ENCODE assay signal across 2 cellular contexts in genomic region chr15:63874616-63875015, GRCh38.
A peak's percentile ranks its signal among the peaks of the same experiment; 100 is the strongest.
TF ChIP-seq lines count a peak whose summit lies in the region.

No MANE protein-coding gene starts in this region.

TF ChIP-seq in HCT116, 20 proteins besides CTCF, POLR2A, EP300 and RAD21 (continued from another document):
- TF ChIP-seq REST (IDR thresholded peaks at IDR 0.05; ENCODE audit: low read depth) (no peak), POLR2AphosphoS5 (IDR thresholded peaks at IDR 0.05; ENCODE audit: low read depth, low read length) (no peak), ZBTB33 (IDR thresholded peaks at IDR 0.05; ENCODE audit: extremely low read depth, insufficient replicate concordance, low read length) (no peak), EZH2phosphoT487 (IDR thresholded peaks at IDR 0.05; ENCODE audit: borderline replicate concordance) (no peak), JUND (IDR thresholded peaks at IDR 0.05) (0 out of 2 replicates have a peak, but pooled peaks have one; percentile 13), ATF3 (IDR thresholded peaks at IDR 0.05) (no peak), FOSL1 (IDR thresholded peaks at IDR 0.05; ENCODE audit: low read depth) (0 out of 2 replicates have a peak, but pooled peaks have one; percentile 19), EGR1 (IDR thresholded peaks at IDR 0.05; ENCODE audit: low read depth) (no peak), ZNF274 (IDR thresholded peaks at IDR 0.05; ENCODE audit: low read depth, low read length) (no peak), SP1 (IDR thresholded peaks at IDR 0.05; ENCODE audit: low read depth) (peak; percentile 27), SIN3A (IDR thresholded peaks at IDR 0.05; ENCODE audit: low read depth) (no peak), EZH2 (IDR thresholded peaks at IDR 0.05) (no peak), SRF (IDR thresholded peaks at IDR 0.05; ENCODE audit: low read depth) (no peak), TCF7L2 (IDR thresholded peaks at IDR 0.05; ENCODE audit: borderline replicate concordance, extremely low read depth, insufficient read depth, insufficient read length) (no peak), MAX (IDR thresholded peaks at IDR 0.05) (no peak), CBX3 (IDR thresholded peaks at IDR 0.05; ENCODE audit: low read depth) (no peak), CEBPB (IDR thresholded peaks at IDR 0.05; ENCODE audit: low read depth) (no peak)

TF ChIP-seq in SK-N-SH treated with all-trans-retinoic acid at 6 μM for 48 hours, 23 proteins besides CTCF, POLR2A, EP300 and RAD21 (continued from another document):
- TF ChIP-seq TOX (CRISPR knock-in tag; IDR thresholded peaks at IDR 0.05; ENCODE audit: borderline replicate concordance) (no peak), ZNF565 (CRISPR knock-in tag; conservative IDR thresholded peaks at IDR 0.05; ENCODE audit: low read depth) (no peak), TCF4 (CRISPR knock-in tag; IDR thresholded peaks at IDR 0.05; ENCODE audit: borderline replicate concordance) (no peak), GLIS3 (CRISPR knock-in tag; IDR thresholded peaks at IDR 0.05) (no peak)
